1 cellular context compared by ENCODE assay signal in the genomic region with DNA sequence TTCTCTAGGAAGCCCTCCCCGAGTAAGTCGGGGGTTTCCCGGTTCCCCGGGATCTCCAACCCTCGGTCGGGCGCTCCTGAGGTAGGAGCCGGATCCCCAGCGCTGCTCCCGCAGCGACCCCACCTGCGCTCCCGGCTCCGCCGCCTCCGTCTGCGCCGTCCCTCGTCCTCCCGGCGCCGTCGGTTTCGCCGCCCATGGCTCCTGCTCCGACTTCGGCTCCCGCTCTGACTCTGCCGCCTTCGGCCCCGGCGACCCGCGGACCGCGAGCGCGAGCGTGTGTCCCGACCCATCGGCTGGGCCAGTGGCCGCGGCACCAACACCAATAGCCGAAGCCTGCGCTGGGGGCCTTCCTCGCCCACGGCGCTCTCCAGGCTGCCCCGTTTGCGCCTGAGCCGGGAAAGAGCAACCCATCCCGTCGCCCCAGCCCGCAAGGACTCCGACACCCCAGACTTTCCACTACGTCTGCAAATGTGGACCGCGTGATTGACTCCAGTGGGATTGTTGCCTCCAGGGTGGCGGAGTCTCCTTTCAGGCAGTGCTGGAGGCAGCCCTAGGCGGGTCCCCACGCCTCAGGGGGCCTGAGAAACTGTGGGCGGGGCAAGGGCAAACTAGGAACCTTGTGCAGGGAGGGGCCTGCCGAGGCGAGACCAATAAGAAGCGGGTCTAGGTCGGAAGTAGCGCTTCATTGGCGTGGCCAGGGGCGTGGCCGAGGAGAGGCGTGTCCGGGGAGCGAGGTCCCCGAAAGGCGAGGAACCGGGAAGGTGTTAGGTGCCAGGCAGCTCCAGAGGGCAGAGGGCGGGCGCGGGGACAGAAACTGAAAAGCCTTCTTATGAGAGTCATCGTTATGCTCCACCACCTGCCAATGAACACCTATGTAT.
A peak's percentile ranks its signal among the peaks of the same experiment; 100 is the strongest.
TF ChIP-seq lines count a peak whose summit lies in the region.

Gene CACTIN, minus strand, starts transcription at position 318 of the 878 bp plus-strand sequence. Its CDS starts 28 bp downstream, at position 290.

TF ChIP-seq in K562, 482 proteins besides CTCF, POLR2A, EP300 and RAD21 (continued from another document and continues in another):
- TF ChIP-seq, protein P1, sequence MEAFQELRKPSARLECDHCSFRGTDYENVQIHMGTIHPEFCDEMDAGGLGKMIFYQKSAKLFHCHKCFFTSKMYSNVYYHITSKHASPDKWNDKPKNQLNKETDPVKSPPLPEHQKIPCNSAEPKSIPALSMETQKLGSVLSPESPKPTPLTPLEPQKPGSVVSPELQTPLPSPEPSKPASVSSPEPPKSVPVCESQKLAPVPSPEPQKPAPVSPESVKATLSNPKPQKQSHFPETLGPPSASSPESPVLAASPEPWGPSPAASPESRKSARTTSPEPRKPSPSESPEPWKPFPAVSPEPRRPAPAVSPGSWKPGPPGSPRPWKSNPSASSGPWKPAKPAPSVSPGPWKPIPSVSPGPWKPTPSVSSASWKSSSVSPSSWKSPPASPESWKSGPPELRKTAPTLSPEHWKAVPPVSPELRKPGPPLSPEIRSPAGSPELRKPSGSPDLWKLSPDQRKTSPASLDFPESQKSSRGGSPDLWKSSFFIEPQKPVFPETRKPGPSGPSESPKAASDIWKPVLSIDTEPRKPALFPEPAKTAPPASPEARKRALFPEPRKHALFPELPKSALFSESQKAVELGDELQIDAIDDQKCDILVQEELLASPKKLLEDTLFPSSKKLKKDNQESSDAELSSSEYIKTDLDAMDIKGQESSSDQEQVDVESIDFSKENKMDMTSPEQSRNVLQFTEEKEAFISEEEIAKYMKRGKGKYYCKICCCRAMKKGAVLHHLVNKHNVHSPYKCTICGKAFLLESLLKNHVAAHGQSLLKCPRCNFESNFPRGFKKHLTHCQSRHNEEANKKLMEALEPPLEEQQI (IDR thresholded peaks at IDR 0.05): no peak
- TF ChIP-seq MTF1 (CRISPR knock-in tag; IDR thresholded peaks at IDR 0.05; ENCODE audit: borderline replicate concordance): no peak
- TF ChIP-seq, protein P2, sequence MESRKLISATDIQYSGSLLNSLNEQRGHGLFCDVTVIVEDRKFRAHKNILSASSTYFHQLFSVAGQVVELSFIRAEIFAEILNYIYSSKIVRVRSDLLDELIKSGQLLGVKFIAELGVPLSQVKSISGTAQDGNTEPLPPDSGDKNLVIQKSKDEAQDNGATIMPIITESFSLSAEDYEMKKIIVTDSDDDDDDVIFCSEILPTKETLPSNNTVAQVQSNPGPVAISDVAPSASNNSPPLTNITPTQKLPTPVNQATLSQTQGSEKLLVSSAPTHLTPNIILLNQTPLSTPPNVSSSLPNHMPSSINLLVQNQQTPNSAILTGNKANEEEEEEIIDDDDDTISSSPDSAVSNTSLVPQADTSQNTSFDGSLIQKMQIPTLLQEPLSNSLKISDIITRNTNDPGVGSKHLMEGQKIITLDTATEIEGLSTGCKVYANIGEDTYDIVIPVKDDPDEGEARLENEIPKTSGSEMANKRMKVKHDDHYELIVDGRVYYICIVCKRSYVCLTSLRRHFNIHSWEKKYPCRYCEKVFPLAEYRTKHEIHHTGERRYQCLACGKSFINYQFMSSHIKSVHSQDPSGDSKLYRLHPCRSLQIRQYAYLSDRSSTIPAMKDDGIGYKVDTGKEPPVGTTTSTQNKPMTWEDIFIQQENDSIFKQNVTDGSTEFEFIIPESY (CRISPR knock-in tag; IDR thresholded peaks at IDR 0.05): peak; percentile 82
- TF ChIP-seq KAT8 (IDR thresholded peaks at IDR 0.05; ENCODE audit: low read depth): no peak
- TF ChIP-seq, protein P3, sequence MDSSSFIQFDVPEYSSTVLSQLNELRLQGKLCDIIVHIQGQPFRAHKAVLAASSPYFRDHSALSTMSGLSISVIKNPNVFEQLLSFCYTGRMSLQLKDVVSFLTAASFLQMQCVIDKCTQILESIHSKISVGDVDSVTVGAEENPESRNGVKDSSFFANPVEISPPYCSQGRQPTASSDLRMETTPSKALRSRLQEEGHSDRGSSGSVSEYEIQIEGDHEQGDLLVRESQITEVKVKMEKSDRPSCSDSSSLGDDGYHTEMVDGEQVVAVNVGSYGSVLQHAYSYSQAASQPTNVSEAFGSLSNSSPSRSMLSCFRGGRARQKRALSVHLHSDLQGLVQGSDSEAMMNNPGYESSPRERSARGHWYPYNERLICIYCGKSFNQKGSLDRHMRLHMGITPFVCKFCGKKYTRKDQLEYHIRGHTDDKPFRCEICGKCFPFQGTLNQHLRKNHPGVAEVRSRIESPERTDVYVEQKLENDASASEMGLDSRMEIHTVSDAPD (CRISPR knock-in tag; IDR thresholded peaks at IDR 0.05): 0 out of 2 replicates have a peak, but pooled peaks have one; percentile 13
- TF ChIP-seq LCOR (CRISPR knock-in tag; IDR thresholded peaks at IDR 0.05): peak; percentile 39; the same call in 1 of the 2 replicates
- TF ChIP-seq, protein P4, sequence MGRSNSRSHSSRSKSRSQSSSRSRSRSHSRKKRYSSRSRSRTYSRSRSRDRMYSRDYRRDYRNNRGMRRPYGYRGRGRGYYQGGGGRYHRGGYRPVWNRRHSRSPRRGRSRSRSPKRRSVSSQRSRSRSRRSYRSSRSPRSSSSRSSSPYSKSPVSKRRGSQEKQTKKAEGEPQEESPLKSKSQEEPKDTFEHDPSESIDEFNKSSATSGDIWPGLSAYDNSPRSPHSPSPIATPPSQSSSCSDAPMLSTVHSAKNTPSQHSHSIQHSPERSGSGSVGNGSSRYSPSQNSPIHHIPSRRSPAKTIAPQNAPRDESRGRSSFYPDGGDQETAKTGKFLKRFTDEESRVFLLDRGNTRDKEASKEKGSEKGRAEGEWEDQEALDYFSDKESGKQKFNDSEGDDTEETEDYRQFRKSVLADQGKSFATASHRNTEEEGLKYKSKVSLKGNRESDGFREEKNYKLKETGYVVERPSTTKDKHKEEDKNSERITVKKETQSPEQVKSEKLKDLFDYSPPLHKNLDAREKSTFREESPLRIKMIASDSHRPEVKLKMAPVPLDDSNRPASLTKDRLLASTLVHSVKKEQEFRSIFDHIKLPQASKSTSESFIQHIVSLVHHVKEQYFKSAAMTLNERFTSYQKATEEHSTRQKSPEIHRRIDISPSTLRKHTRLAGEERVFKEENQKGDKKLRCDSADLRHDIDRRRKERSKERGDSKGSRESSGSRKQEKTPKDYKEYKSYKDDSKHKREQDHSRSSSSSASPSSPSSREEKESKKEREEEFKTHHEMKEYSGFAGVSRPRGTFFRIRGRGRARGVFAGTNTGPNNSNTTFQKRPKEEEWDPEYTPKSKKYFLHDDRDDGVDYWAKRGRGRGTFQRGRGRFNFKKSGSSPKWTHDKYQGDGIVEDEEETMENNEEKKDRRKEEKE (IDR thresholded peaks at IDR 0.05; ENCODE audit: borderline replicate concordance in 1 of 2, control insufficient read depth in 1 of 2, low read depth in 2 of 2, low read length in 1 of 2): no peak
- TF ChIP-seq TAF1 (IDR thresholded peaks at IDR 0.05; ENCODE audit: control insufficient read depth, extremely low read depth, insufficient read depth, low read length, severe bottlenecking): peak; percentile 52
- TF ChIP-seq ATF1 (CRISPR knock-in tag; IDR thresholded peaks at IDR 0.05): no peak
- peak; percentile 90 for TF ChIP-seq ATF1 (tag; IDR thresholded peaks at IDR 0.05)
- TF ChIP-seq ZFX (CRISPR knock-in tag; IDR thresholded peaks at IDR 0.05): peak; percentile 70
- no peak for TF ChIP-seq GTF2A2 (tag; IDR thresholded peaks at IDR 0.05)
- no peak for TF ChIP-seq PHB (CRISPR knock-in tag; IDR thresholded peaks at IDR 0.05)
- no peak for TF ChIP-seq SMARCB1 (IDR thresholded peaks at IDR 0.05; ENCODE audit: insufficient read length, low read depth)
- no peak for TF ChIP-seq ZNF347 (CRISPR knock-in tag; IDR thresholded peaks at IDR 0.05; ENCODE audit: low read depth)
- TF ChIP-seq, protein P5, sequence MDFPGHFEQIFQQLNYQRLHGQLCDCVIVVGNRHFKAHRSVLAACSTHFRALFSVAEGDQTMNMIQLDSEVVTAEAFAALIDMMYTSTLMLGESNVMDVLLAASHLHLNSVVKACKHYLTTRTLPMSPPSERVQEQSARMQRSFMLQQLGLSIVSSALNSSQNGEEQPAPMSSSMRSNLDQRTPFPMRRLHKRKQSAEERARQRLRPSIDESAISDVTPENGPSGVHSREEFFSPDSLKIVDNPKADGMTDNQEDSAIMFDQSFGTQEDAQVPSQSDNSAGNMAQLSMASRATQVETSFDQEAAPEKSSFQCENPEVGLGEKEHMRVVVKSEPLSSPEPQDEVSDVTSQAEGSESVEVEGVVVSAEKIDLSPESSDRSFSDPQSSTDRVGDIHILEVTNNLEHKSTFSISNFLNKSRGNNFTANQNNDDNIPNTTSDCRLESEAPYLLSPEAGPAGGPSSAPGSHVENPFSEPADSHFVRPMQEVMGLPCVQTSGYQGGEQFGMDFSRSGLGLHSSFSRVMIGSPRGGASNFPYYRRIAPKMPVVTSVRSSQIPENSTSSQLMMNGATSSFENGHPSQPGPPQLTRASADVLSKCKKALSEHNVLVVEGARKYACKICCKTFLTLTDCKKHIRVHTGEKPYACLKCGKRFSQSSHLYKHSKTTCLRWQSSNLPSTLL (IDR thresholded peaks at IDR 0.05): no peak
- TF ChIP-seq, protein P6, sequence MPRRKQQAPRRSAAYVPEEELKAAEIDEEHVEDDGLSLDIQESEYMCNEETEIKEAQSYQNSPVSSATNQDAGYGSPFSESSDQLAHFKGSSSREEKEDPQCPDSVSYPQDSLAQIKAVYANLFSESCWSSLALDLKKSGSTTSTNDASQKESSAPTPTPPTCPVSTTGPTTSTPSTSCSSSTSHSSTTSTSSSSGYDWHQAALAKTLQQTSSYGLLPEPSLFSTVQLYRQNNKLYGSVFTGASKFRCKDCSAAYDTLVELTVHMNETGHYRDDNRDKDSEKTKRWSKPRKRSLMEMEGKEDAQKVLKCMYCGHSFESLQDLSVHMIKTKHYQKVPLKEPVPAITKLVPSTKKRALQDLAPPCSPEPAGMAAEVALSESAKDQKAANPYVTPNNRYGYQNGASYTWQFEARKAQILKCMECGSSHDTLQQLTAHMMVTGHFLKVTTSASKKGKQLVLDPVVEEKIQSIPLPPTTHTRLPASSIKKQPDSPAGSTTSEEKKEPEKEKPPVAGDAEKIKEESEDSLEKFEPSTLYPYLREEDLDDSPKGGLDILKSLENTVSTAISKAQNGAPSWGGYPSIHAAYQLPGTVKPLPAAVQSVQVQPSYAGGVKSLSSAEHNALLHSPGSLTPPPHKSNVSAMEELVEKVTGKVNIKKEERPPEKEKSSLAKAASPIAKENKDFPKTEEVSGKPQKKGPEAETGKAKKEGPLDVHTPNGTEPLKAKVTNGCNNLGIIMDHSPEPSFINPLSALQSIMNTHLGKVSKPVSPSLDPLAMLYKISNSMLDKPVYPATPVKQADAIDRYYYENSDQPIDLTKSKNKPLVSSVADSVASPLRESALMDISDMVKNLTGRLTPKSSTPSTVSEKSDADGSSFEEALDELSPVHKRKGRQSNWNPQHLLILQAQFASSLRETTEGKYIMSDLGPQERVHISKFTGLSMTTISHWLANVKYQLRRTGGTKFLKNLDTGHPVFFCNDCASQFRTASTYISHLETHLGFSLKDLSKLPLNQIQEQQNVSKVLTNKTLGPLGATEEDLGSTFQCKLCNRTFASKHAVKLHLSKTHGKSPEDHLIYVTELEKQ (CRISPR knock-in tag; IDR thresholded peaks at IDR 0.05): no peak
- peak; percentile 32 for TF ChIP-seq SP2 (IDR thresholded peaks at IDR 0.05; ENCODE audit: extremely low read depth, low read depth, low read length, poor library complexity, severe bottlenecking)
- TF ChIP-seq HNRNPK (IDR thresholded peaks at IDR 0.05; ENCODE audit: low read depth, low read length, poor library complexity, severe bottlenecking): no peak
- no peak for TF ChIP-seq ZC3H4 (CRISPR knock-in tag; IDR thresholded peaks at IDR 0.05; ENCODE audit: borderline replicate concordance)
- peak; percentile 99 for TF ChIP-seq POLR2G (IDR thresholded peaks at IDR 0.05; ENCODE audit: low read depth, low read length)
- no peak for TF ChIP-seq SFPQ (IDR thresholded peaks at IDR 0.05; ENCODE audit: low read depth, low read length)
- TF ChIP-seq ZFP30 (CRISPR knock-in tag; IDR thresholded peaks at IDR 0.05; ENCODE audit: borderline replicate concordance): no peak
- TF ChIP-seq KDM4B (IDR thresholded peaks at IDR 0.05; ENCODE audit: borderline replicate concordance in 2 of 2, low read depth in 1 of 2): 0 out of 4 replicates have a peak, but pooled peaks of 1 of the 2 experiments have one; percentile 31
- no peak for TF ChIP-seq ZNF274 (IDR thresholded peaks at IDR 0.05; ENCODE audit: borderline replicate concordance, low read depth, low read length)
- TF ChIP-seq BRF1 (IDR thresholded peaks at IDR 0.05; ENCODE audit: borderline replicate concordance, extremely low read depth, insufficient read length): no peak
- no peak for TF ChIP-seq KDM1A (IDR thresholded peaks at IDR 0.05)
- no peak for TF ChIP-seq SPI1 (IDR thresholded peaks at IDR 0.05; ENCODE audit: borderline replicate concordance, low read depth, low read length)
